Comparison of ENCODE assay signal across 10 cellular contexts in the genomic region with DNA sequence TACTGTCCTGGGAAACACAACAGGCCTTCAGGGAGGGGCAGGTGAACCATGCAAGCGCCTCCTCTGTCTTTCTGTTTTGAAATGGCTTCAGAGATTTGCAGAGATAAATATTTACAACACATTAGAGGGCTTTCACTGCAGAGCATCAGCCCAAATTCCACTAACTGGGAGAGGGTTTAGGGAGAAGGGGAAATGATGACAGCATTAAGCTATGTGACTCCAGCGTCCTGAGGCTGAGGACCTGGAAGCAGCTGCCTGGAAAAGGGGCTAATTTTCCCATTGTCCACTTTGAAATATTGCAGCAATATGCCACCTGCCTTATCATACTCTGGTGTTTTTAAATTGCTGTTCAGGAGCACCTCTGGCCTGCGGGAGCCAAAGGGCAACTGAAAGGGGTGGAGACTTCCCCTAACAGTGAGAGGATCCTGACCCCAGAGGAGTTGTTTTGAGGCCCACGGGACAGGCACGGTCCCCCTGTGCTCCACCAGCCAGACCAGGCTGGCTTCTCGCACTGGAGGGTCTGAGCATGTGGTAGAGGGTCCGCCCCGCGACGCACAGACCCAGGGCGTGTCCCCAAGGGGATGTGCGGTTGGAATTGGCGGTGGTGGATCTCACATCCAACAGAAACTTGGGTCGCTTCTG.
DNase-seq lines count a peak whose midpoint lies in the region; ATAC-seq, FAIRE-seq and TF ChIP-seq lines count a peak whose summit lies in the region.
"Had no signal": no experiment of that assay in that cellular context is flagged by ENCODE, and none has a peak within 500 bp of the region (broad histone marks: within the 10 kb centered on the region; RNA-seq: fewer than 3 reads in every experiment).

No MANE protein-coding gene starts in this region.

- H3K9me3 Mint-ChIP-seq in stimulated activated naive CD8-positive, alpha-beta T cell treated with anti-CD3 and anti-CD28 coated beads, Interleukin-15, amount 100 ng/mL, for 72 hours, result no peaks in the 10 kb centered on the region

- no peak overlapping the region for H3K4me3 ChIP-seq in HUES48 (ENCODE audit: low read depth, low read length)
- H3K4me3 ChIP-seq in K562, result no peak overlapping the region
- H3K4me3 ChIP-seq in thyroid gland (replicated peaks in 1 of 3), result no peak overlapping the region

- H3K4me1 ChIP-seq in HUES48 (ENCODE audit: control insufficient read depth, insufficient read depth, low read length), result peaks cover 17% of the 10 kb centered on the region
- H3K4me1 ChIP-seq in K562 (replicated peaks in 1 of 2; ENCODE audit: control insufficient read depth in 2 of 2, insufficient read depth in 2 of 2, low read length in 2 of 2), result peaks cover 39 to 60% of the 10 kb centered on the region in 2 experiments
- peaks cover 6 to 29% of the 10 kb centered on the region in 2 donors for H3K4me1 ChIP-seq in thyroid gland

- ATAC-seq in K562, result peak; percentile 12; the same call in 1 of the 3 replicates
- no peak for ATAC-seq in stimulated activated naive CD8-positive, alpha-beta T cell treated with anti-CD3 and anti-CD28 coated beads, Interleukin-15, amount 100 ng/mL, for 72 hours
- ATAC-seq in HG03139 (IDR thresholded peaks at IDR 0.05; ENCODE audit: unreplicated experiment), result no peak

- no peaks in the 10 kb centered on the region for H4K20me1 ChIP-seq in K562 (replicated peaks; ENCODE audit: control insufficient read depth, insufficient read depth, low read length)

- peak overlapping the region; percentile 18; the same call in 1 of the 2 replicates for H3K4me2 ChIP-seq in K562 (ENCODE audit: insufficient read depth, low read length)

- H3K27ac ChIP-seq in HUES48 (ENCODE audit: low read depth, low read length) (peak overlapping the region; percentile 41), K562 (ENCODE audit: extremely low read depth, low read depth, low read length) (peak overlapping the region; percentile 48; the same call in 2 of the 3 replicates), thyroid gland (peak overlapping the region in 2 of 3 donors; percentile 36 to 42)

- FAIRE-seq in K562 (lab: Jason Lieb, UNC), result peak; percentile 23
- FAIRE-seq: islet of Langerhans had no signal

- H3K27me3 ChIP-seq in HUES48 (ENCODE audit: control insufficient read depth, insufficient read depth, low read length) (no peaks in the 10 kb centered on the region), K562 (ENCODE audit: control insufficient read depth in 2 of 2, insufficient read depth in 2 of 2, low read length in 2 of 2) (no peaks in the 10 kb centered on the region; a peak in 1 of 5 replicates), thyroid gland (no peaks in the 10 kb centered on the region)

- H3K9me3 ChIP-seq in HUES48 (ENCODE audit: control insufficient read depth, insufficient read depth, low read length) (no peaks in the 10 kb centered on the region), K562 (replicated peaks; ENCODE audit: control insufficient read depth, insufficient read depth, low read depth, low read length) (no peaks in the 10 kb centered on the region), thyroid gland (no peaks in the 10 kb centered on the region)

- H3K27me3 Mint-ChIP-seq in stimulated activated naive CD8-positive, alpha-beta T cell treated with anti-CD3 and anti-CD28 coated beads, Interleukin-15, amount 100 ng/mL, for 72 hours, result no peaks in the 10 kb centered on the region

- H3K27ac Mint-ChIP-seq in stimulated activated naive CD8-positive, alpha-beta T cell treated with anti-CD3 and anti-CD28 coated beads, Interleukin-15, amount 100 ng/mL, for 72 hours, result peak overlapping the region in 1 of 2 donors; percentile 2

- POLR2A ChIA-PET in K562 (lab: Yijun Ruan, JAX), result interaction anchor here (0.7 to 2.8 kb wide), 4 partner anchors 13 to 28 kb away, joined by 3 to 10 read pairs (median 5); no protein-coding TSS in a partner anchor

- DNase-seq in K562 (ENCODE audit: extremely low read depth in 1 of 4, low spot score in 3 of 4), result no peak
- peak; percentile 14 for DNase-seq in kidney tubule cell (ENCODE audit: low spot score)
- DNase-seq in thyroid gland, result peak in 1 of 2 donors; percentile 27
- no peak for DNase-seq in stimulated activated naive CD8-positive, alpha-beta T cell treated with anti-CD3 and anti-CD28 coated beads, Interleukin-15, amount 100 ng/mL, for 72 hours
- no peak for DNase-seq in NCI-H69 (lab: John Stamatoyannopoulos, UW)
- DNase-seq in DMS79 treated with DMSO at 0.1 percent for 48 hours (lab: John Stamatoyannopoulos, UW), result no peak
- DNase-seq: activated naive CD4-positive, alpha-beta T cell treated with anti-CD3 and anti-CD28 coated beads, Interleukin-2, amount 50 U/mL, for 16 hours had no signal

- H3K4me1 Mint-ChIP-seq in stimulated activated naive CD8-positive, alpha-beta T cell treated with anti-CD3 and anti-CD28 coated beads, Interleukin-15, amount 100 ng/mL, for 72 hours, result peaks cover 63% of the 10 kb centered on the region

- H3K9ac ChIP-seq in HUES48 (ENCODE audit: low read depth, low read length), result no peak overlapping the region
- peak overlapping the region; percentile 18 to 73 for H3K9ac ChIP-seq in K562 (ENCODE audit: insufficient read depth in 1 of 2, low read depth in 2 of 2, low read length in 2 of 2)

- CTCF ChIA-PET in K562 (lab: Yijun Ruan, JAX; ENCODE audit: low intra/inter-chr PET ratio), result no interaction called here

- intact Hi-C loops in K562 (cut with micrococcal nuclease) (no loop called here), thyroid gland (cut with DNase I) (no loop called here)

- H3K4me3 Mint-ChIP-seq in stimulated activated naive CD8-positive, alpha-beta T cell treated with anti-CD3 and anti-CD28 coated beads, Interleukin-15, amount 100 ng/mL, for 72 hours, result no peak overlapping the region

- TF ChIP-seq RAD21 in K562 (CRISPR knock-in tag; conservative IDR thresholded peaks at IDR 0.05 in 1 of 2, IDR thresholded peaks at IDR 0.05 in 1 of 2), result no peak

- H3K79me2 ChIP-seq in K562 (ENCODE audit: control insufficient read depth, insufficient read depth, low read length), result peaks cover 40% of the 10 kb centered on the region

- in situ Hi-C loops in K562 (cut with MboI), result no loop called here

- no peak for TF ChIP-seq CTCF in K562 (IDR thresholded peaks at IDR 0.05 in 2 of 3, conservative IDR thresholded peaks at IDR 0.05 in 1 of 3; ENCODE audit: insufficient read depth in 2 of 3, low read depth in 1 of 3, low read length in 3 of 3)
- TF ChIP-seq CTCF in thyroid gland (IDR thresholded peaks at IDR 0.05), result no peak

- 66% methylated on average over 13 of the region's 14 CpGs for WGBS in K562 (ENCODE audit: insufficient coverage, low coverage, missing lambda C conversion rate)
- 62 to 92% methylated on average over 11 to 13 of the region's 14 CpGs for WGBS in thyroid gland, 2 donors

- TF ChIP-seq EP300 in K562 (IDR thresholded peaks at IDR 0.05; ENCODE audit: low read length), result no peak; the same call in 1 of the 2 replicates

- no peak for TF ChIP-seq POLR2A in K562 (conservative IDR thresholded peaks at IDR 0.05)
- TF ChIP-seq POLR2A in thyroid gland (IDR thresholded peaks at IDR 0.05), result no peak

- no peaks in the 10 kb centered on the region for H3K9me1 ChIP-seq in K562 (ENCODE audit: control insufficient read depth, insufficient read depth, low read length)

- no peaks in the 10 kb centered on the region for H3K36me3 ChIP-seq in HUES48 (ENCODE audit: control insufficient read depth, insufficient read depth, low read length)
- H3K36me3 ChIP-seq in K562 (ENCODE audit: control insufficient read depth, insufficient read depth, low read length), result peaks cover 4% of the 10 kb centered on the region; the same call in 2 of the 3 replicates
- H3K36me3 ChIP-seq in thyroid gland, result no peaks in the 10 kb centered on the region

- no TSS peak for BruUV-seq in K562 (replicated peaks; lab: Mats Ljungman, UMichigan)

- H2AFZ ChIP-seq in K562 (ENCODE audit: low read depth, low read length), result peak overlapping the region; percentile 37; the same call in 1 of the 2 replicates

TF ChIP-seq in K562, 482 proteins besides CTCF, POLR2A, EP300 and RAD21 (continues in another document):
- TF ChIP-seq HMG20B (CRISPR knock-in tag; IDR thresholded peaks at IDR 0.05) (no peak), FOS (IDR thresholded peaks at IDR 0.05; ENCODE audit: extremely low read depth, insufficient read length) (no peak), SNIP1 (IDR thresholded peaks at IDR 0.05; ENCODE audit: low read depth) (no peak), NBN (IDR thresholded peaks at IDR 0.05; ENCODE audit: low read depth) (no peak), ZNF133 (CRISPR knock-in tag; IDR thresholded peaks at IDR 0.05) (no peak), ZBTB7A (IDR thresholded peaks at IDR 0.05; ENCODE audit: borderline replicate concordance, control insufficient read depth, low read depth, low read length) (peak; percentile 46; the same call in 1 of the 2 replicates), ZNF384 (IDR thresholded peaks at IDR 0.05; ENCODE audit: low read depth, low read length) (no peak), HEY1 (CRISPR knock-in tag; IDR thresholded peaks at IDR 0.05; ENCODE audit: borderline replicate concordance) (no peak), ZFX (CRISPR knock-in tag; IDR thresholded peaks at IDR 0.05) (peak; percentile 28; the same call in 1 of the 2 replicates), BHLHE40 (IDR thresholded peaks at IDR 0.05; ENCODE audit: low read length) (no peak)
- TF ChIP-seq, protein P1, sequence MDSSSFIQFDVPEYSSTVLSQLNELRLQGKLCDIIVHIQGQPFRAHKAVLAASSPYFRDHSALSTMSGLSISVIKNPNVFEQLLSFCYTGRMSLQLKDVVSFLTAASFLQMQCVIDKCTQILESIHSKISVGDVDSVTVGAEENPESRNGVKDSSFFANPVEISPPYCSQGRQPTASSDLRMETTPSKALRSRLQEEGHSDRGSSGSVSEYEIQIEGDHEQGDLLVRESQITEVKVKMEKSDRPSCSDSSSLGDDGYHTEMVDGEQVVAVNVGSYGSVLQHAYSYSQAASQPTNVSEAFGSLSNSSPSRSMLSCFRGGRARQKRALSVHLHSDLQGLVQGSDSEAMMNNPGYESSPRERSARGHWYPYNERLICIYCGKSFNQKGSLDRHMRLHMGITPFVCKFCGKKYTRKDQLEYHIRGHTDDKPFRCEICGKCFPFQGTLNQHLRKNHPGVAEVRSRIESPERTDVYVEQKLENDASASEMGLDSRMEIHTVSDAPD (CRISPR knock-in tag; IDR thresholded peaks at IDR 0.05), result no peak
- TF ChIP-seq, protein P2, sequence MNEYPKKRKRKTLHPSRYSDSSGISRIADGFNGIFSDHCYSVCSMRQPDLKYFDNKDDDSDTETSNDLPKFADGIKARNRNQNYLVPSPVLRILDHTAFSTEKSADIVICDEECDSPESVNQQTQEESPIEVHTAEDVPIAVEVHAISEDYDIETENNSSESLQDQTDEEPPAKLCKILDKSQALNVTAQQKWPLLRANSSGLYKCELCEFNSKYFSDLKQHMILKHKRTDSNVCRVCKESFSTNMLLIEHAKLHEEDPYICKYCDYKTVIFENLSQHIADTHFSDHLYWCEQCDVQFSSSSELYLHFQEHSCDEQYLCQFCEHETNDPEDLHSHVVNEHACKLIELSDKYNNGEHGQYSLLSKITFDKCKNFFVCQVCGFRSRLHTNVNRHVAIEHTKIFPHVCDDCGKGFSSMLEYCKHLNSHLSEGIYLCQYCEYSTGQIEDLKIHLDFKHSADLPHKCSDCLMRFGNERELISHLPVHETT (CRISPR knock-in tag; conservative IDR thresholded peaks at IDR 0.05 in 1 of 2, IDR thresholded peaks at IDR 0.05 in 1 of 2), result 0 out of 4 replicates have a peak, but pooled peaks of 1 of the 2 experiments have one; percentile 32
